8 cellular contexts compared by ENCODE assay signal in genomic region chr12:66130267-66131066, GRCh38. TPM values are rescaled to one million over a fixed set of nuclear protein-coding genes. Genes with fewer than 3 reads are reported as not detected.
DNase-seq lines count a peak whose midpoint lies in the region; ATAC-seq, FAIRE-seq and TF ChIP-seq lines count a peak whose summit lies in the region.

Gene LLPH (minus strand): TSS chr12:66130750. CDS start chr12:66129106, 1,644 bp downstream.

- H3K9me3 Mint-ChIP-seq in T-helper 1 cell treated with Interleukin-12 subunit alpha and Interleukin-12 subunit beta and Interleukin-4 antibody, amounts not matched to agents 30 μg/mL and 1 μg/mL, for 36 hours: no peaks in the 10 kb centered on the region

- no peaks in the 10 kb centered on the region for H3K27me3 Mint-ChIP-seq in T-helper 1 cell treated with Interleukin-12 subunit alpha and Interleukin-12 subunit beta and Interleukin-4 antibody, amounts not matched to agents 30 μg/mL and 1 μg/mL, for 36 hours (ENCODE audit: low read depth)

- H3K9me3 ChIP-seq in right atrium auricular region (no peaks in the 10 kb centered on the region), psoas muscle (no peaks in the 10 kb centered on the region), uterus (no peaks in the 10 kb centered on the region)

- H3K36me3 Mint-ChIP-seq in T-helper 1 cell treated with Interleukin-12 subunit alpha and Interleukin-12 subunit beta and Interleukin-4 antibody, amounts not matched to agents 30 μg/mL and 1 μg/mL, for 36 hours (ENCODE audit: low read depth): peaks cover 33% of the 10 kb centered on the region

- peak within 1 kb of the TSS; percentile 99 for H3K27ac Mint-ChIP-seq in T-helper 1 cell treated with Interleukin-12 subunit alpha and Interleukin-12 subunit beta and Interleukin-4 antibody, amounts not matched to agents 30 μg/mL and 1 μg/mL, for 36 hours

- H3K27me3 ChIP-seq in right atrium auricular region: no peaks in the 10 kb centered on the region
- H3K27me3 ChIP-seq in psoas muscle (ENCODE audit: insufficient read depth in 3 of 3, low read length in 2 of 3): no peaks in the 10 kb centered on the region
- no peaks in the 10 kb centered on the region for H3K27me3 ChIP-seq in uterus

- peaks cover 43% of the 10 kb centered on the region for H3K4me1 Mint-ChIP-seq in T-helper 1 cell treated with Interleukin-12 subunit alpha and Interleukin-12 subunit beta and Interleukin-4 antibody, amounts not matched to agents 30 μg/mL and 1 μg/mL, for 36 hours (ENCODE audit: low read depth)

- ATAC-seq in HG02798 (IDR thresholded peaks at IDR 0.05; ENCODE audit: poor library complexity, unreplicated experiment) (peak; percentile 99), psoas muscle (peak; percentile 97 to 99 (median 98))

- WGBS in psoas muscle, 3 donors: 0 to 1% (median 0%) methylated on average over 49 of the region's 49 CpGs

- TF ChIP-seq POLR2A in GM12892 (IDR thresholded peaks at IDR 0.05; ENCODE audit: low read depth, low read length) (peak; percentile 96), uterus (IDR thresholded peaks at IDR 0.05) (peak in 1 of 2 donors; percentile 52)

- H3K4me3 ChIP-seq in right atrium auricular region (peak within 1 kb of the TSS; percentile 79 to 91), psoas muscle (peak within 1 kb of the TSS; percentile 84), uterus (peak within 1 kb of the TSS; percentile 76 to 77)

- DNase-seq in GM12892 (ENCODE audit: insufficient read length) (peak; percentile 77), NCI-H1436 (lab: John Stamatoyannopoulos, UW) (peak; percentile 84), amniotic stem cell (lab: John Stamatoyannopoulos, UW) (peak; percentile 54), right atrium auricular region (ENCODE audit: low spot score) (peak; percentile 91), psoas muscle (peak; percentile 89 to 93), uterus (peak; percentile 81 to 83)

- intact Hi-C loops in psoas muscle (cut with DNase I): loop anchor here in 1 of 2 donors (5.0 kb wide), 1 partner anchor 172 kb away; the partner anchor contains the start of gene HELB
- intact Hi-C loops in uterus (cut with DNase I; ENCODE audit: low total_unique reads): no loop called here

- FAIRE-seq in GM12892 (lab: Jason Lieb, UNC): peak; percentile 95

- TF ChIP-seq CTCF in right atrium auricular region (IDR thresholded peaks at IDR 0.05) (no peak), psoas muscle (IDR thresholded peaks at IDR 0.05) (no peak), uterus (IDR thresholded peaks at IDR 0.05) (peak in 1 of 4 experiments; percentile 11)

- H3K36me3 ChIP-seq in right atrium auricular region: peaks cover 21% of the 10 kb centered on the region
- peaks cover 0 to 36% of the 10 kb centered on the region in 2 donors for H3K36me3 ChIP-seq in psoas muscle (ENCODE audit: insufficient read depth in 1 of 2, low read depth in 1 of 2)
- no peaks in the 10 kb centered on the region for H3K36me3 ChIP-seq in uterus

- H3K4me1 ChIP-seq in right atrium auricular region (peaks cover 0 to 39% of the 10 kb centered on the region in 2 donors), psoas muscle (peaks cover 17% of the 10 kb centered on the region), uterus (no peaks in the 10 kb centered on the region)

- H3K27ac ChIP-seq in right atrium auricular region (peak within 1 kb of the TSS; percentile 66 to 85), psoas muscle (peak within 1 kb of the TSS; percentile 67), uterus (peak within 1 kb of the TSS; percentile 57 to 64)

- peak within 1 kb of the TSS; percentile 99 for H3K4me3 Mint-ChIP-seq in T-helper 1 cell treated with Interleukin-12 subunit alpha and Interleukin-12 subunit beta and Interleukin-4 antibody, amounts not matched to agents 30 μg/mL and 1 μg/mL, for 36 hours

RNA-seq across cellular contexts. Expression of gene LLPH, which starts in this region (rescaled TPM):
- 37.9 TPM for polyA plus RNA-seq in GM12892 (2012; ENCODE audit: missing spikeins)
- total RNA-seq in right atrium auricular region (10 to 100 TPM in 1 of 2 donors, 1 to 10 TPM in 1; 7.0 to 10.1 TPM), psoas muscle (10 to 100 TPM; 13.4 to 28.9 (median 22.0) TPM), uterus (10 to 100 TPM in 1 of 4 donors, 1 to 10 TPM in 3; 3.5 to 17.1 (median 7.2) TPM)
- polyA plus RNA-seq in psoas muscle: 10 to 100 TPM; 22.9 to 57.1 (median 53.3) TPM

Comparison
In these comparisons a context has a peak if more than half of its experiments do, and no peak if none do; other contexts are left out.
1. Peak in every context shown above with its lines: DNase-seq, ATAC-seq, H3K4me3 ChIP-seq and H3K27ac ChIP-seq.